ENCODE assay signal across 1 cellular context in the genomic region with DNA sequence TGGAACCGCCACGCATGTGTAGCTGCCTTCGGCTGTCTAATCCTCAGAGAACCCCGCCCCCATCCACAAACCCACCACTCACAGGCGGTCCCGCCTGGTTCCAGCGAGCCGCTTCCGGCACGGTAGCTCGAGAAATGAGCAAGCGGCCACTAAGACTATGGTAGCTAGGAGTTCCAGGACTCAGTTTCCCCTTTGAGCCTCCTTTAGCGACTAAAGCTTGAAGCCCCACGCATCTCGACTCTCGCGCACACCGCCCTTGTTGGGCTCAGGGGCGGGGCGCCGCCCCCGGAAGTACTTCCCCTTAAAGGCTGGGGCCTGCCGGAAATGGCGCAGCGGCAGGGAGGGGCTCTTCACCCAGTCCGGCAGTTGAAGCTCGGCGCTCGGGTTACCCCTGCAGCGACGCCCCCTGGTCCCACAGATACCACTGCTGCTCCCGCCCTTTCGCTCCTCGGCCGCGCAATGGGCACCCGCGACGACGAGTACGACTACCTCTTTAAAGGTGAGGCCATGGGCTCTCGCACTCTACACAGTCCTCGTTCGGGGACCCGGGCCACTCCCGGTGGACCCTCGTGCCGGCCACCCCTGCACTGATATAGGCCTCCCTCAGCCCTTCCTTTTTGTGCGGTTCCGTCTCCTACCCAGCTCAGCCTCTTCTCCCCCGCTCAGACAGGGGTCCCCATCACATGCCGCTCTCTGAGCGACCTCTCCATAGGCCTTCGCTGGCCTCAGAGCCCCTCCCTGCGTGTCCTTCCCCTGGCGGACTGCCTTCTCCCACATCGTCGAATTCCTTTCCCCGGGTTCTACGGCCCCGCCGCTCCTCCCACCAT.
TF ChIP-seq lines count a peak whose summit lies in the region.

A gene (plus strand): TSS at position 365 of the 827 bp plus-strand sequence. CDS start 95 bp downstream, at position 460.

TF ChIP-seq in HepG2, 621 proteins besides CTCF, POLR2A, EP300 and RAD21 (continued from another document and continues in another):
- TF ChIP-seq, protein P1, sequence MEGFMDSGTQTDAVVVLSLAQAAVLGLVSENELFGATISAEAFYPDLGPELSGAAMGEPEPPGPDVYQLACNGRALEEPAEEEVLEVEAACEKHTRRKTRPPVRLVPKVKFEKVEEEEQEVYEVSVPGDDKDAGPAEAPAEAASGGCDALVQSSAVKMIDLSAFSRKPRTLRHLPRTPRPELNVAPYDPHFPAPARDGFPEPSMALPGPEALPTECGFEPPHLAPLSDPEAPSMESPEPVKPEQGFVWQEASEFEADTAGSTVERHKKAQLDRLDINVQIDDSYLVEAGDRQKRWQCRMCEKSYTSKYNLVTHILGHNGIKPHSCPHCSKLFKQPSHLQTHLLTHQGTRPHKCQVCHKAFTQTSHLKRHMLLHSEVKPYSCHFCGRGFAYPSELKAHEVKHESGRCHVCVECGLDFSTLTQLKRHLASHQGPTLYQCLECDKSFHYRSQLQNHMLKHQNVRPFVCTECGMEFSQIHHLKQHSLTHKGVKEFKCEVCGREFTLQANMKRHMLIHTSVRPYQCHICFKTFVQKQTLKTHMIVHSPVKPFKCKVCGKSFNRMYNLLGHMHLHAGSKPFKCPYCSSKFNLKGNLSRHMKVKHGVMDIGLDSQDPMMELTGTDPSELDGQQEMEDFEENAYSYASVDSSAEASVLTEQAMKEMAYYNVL (CRISPR knock-in tag; IDR thresholded peaks at IDR 0.05; ENCODE audit: borderline replicate concordance): 0 out of 2 replicates have a peak, but pooled peaks have one; percentile 62
- no peak for TF ChIP-seq TP53 (CRISPR knock-in tag; conservative IDR thresholded peaks at IDR 0.05)
- TF ChIP-seq, protein P2, sequence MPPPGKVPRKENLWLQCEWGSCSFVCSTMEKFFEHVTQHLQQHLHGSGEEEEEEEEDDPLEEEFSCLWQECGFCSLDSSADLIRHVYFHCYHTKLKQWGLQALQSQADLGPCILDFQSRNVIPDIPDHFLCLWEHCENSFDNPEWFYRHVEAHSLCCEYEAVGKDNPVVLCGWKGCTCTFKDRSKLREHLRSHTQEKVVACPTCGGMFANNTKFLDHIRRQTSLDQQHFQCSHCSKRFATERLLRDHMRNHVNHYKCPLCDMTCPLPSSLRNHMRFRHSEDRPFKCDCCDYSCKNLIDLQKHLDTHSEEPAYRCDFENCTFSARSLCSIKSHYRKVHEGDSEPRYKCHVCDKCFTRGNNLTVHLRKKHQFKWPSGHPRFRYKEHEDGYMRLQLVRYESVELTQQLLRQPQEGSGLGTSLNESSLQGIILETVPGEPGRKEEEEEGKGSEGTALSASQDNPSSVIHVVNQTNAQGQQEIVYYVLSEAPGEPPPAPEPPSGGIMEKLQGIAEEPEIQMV (CRISPR knock-in tag; IDR thresholded peaks at IDR 0.05; ENCODE audit: low read depth): peak; percentile 27; the same call in 1 of the 2 replicates
- TF ChIP-seq, protein P3, sequence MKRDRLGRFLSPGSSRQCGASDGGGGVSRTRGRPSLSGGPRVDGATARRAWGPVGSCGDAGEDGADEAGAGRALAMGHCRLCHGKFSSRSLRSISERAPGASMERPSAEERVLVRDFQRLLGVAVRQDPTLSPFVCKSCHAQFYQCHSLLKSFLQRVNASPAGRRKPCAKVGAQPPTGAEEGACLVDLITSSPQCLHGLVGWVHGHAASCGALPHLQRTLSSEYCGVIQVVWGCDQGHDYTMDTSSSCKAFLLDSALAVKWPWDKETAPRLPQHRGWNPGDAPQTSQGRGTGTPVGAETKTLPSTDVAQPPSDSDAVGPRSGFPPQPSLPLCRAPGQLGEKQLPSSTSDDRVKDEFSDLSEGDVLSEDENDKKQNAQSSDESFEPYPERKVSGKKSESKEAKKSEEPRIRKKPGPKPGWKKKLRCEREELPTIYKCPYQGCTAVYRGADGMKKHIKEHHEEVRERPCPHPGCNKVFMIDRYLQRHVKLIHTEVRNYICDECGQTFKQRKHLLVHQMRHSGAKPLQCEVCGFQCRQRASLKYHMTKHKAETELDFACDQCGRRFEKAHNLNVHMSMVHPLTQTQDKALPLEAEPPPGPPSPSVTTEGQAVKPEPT (CRISPR knock-in tag; IDR thresholded peaks at IDR 0.05; ENCODE audit: low read depth): peak; percentile 67
- TF ChIP-seq SMARCC2 (IDR thresholded peaks at IDR 0.05): no peak
- TF ChIP-seq, protein P4, sequence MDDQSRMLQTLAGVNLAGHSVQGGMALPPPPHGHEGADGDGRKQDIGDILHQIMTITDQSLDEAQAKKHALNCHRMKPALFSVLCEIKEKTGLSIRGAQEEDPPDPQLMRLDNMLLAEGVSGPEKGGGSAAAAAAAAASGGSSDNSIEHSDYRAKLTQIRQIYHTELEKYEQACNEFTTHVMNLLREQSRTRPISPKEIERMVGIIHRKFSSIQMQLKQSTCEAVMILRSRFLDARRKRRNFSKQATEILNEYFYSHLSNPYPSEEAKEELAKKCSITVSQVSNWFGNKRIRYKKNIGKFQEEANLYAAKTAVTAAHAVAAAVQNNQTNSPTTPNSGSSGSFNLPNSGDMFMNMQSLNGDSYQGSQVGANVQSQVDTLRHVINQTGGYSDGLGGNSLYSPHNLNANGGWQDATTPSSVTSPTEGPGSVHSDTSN (CRISPR knock-in tag; IDR thresholded peaks at IDR 0.05; ENCODE audit: borderline replicate concordance): 0 out of 2 replicates have a peak, but pooled peaks have one; percentile 28
- TF ChIP-seq, protein P5, sequence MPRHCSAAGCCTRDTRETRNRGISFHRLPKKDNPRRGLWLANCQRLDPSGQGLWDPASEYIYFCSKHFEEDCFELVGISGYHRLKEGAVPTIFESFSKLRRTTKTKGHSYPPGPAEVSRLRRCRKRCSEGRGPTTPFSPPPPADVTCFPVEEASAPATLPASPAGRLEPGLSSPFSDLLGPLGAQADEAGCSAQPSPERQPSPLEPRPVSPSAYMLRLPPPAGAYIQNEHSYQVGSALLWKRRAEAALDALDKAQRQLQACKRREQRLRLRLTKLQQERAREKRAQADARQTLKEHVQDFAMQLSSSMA (CRISPR knock-in tag; IDR thresholded peaks at IDR 0.05): peak; percentile 69; the same call in 1 of the 2 replicates
- TF ChIP-seq KLF16 (CRISPR knock-in tag; IDR thresholded peaks at IDR 0.05): peak in 1 of 2 experiments; percentile 94; a peak in 2 of 4 replicates
- peak; percentile 67; the same call in 1 of the 3 replicates for TF ChIP-seq MXI1 (IDR thresholded peaks at IDR 0.05; ENCODE audit: borderline replicate concordance, low read depth, low read length)
- peak; percentile 73 for TF ChIP-seq CCAR2 (optimal IDR thresholded peaks at IDR 0.05; ENCODE audit: low read depth, low read length)
- TF ChIP-seq, protein P6, sequence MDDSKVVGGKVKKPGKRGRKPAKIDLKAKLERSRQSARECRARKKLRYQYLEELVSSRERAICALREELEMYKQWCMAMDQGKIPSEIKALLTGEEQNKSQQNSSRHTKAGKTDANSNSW (CRISPR knock-in tag; IDR thresholded peaks at IDR 0.05; ENCODE audit: borderline replicate concordance): no peak
- TF ChIP-seq ZNF737 (CRISPR knock-in tag; IDR thresholded peaks at IDR 0.05; ENCODE audit: borderline replicate concordance): no peak
- TF ChIP-seq ZSCAN20 (CRISPR knock-in tag; IDR thresholded peaks at IDR 0.05; ENCODE audit: borderline replicate concordance): peak; percentile 92; the same call in 1 of the 2 replicates
- 0 out of 2 replicates have a peak, but pooled peaks have one; percentile 34 for TF ChIP-seq ZNF652 (CRISPR knock-in tag; IDR thresholded peaks at IDR 0.05; ENCODE audit: borderline replicate concordance, low read depth)
- 0 out of 2 replicates have a peak, but pooled peaks have one; percentile 8 for TF ChIP-seq ZNF607 (CRISPR knock-in tag; IDR thresholded peaks at IDR 0.05; ENCODE audit: borderline replicate concordance)
- no peak for TF ChIP-seq EZH2 (conservative IDR thresholded peaks at IDR 0.05; ENCODE audit: low read depth, low read length)
- TF ChIP-seq, protein P7, sequence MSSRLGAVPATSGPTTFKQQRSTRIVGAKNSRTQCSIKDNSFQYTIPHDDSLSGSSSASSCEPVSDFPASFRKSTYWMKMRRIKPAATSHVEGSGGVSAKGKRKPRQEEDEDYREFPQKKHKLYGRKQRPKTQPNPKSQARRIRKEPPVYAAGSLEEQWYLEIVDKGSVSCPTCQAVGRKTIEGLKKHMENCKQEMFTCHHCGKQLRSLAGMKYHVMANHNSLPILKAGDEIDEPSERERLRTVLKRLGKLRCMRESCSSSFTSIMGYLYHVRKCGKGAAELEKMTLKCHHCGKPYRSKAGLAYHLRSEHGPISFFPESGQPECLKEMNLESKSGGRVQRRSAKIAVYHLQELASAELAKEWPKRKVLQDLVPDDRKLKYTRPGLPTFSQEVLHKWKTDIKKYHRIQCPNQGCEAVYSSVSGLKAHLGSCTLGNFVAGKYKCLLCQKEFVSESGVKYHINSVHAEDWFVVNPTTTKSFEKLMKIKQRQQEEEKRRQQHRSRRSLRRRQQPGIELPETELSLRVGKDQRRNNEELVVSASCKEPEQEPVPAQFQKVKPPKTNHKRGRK (CRISPR knock-in tag; IDR thresholded peaks at IDR 0.05): no peak
- TF ChIP-seq CHD2 (IDR thresholded peaks at IDR 0.05; ENCODE audit: low read depth, low read length): peak; percentile 63; the same call in 1 of the 2 replicates
- no peak; the same call in 1 of the 2 replicates for TF ChIP-seq RELA (CRISPR knock-in tag; IDR thresholded peaks at IDR 0.05)
- TF ChIP-seq ZNF883 (CRISPR knock-in tag; IDR thresholded peaks at IDR 0.05; ENCODE audit: not compliant biosample characterization): peak; percentile 33
- TF ChIP-seq, protein P8, sequence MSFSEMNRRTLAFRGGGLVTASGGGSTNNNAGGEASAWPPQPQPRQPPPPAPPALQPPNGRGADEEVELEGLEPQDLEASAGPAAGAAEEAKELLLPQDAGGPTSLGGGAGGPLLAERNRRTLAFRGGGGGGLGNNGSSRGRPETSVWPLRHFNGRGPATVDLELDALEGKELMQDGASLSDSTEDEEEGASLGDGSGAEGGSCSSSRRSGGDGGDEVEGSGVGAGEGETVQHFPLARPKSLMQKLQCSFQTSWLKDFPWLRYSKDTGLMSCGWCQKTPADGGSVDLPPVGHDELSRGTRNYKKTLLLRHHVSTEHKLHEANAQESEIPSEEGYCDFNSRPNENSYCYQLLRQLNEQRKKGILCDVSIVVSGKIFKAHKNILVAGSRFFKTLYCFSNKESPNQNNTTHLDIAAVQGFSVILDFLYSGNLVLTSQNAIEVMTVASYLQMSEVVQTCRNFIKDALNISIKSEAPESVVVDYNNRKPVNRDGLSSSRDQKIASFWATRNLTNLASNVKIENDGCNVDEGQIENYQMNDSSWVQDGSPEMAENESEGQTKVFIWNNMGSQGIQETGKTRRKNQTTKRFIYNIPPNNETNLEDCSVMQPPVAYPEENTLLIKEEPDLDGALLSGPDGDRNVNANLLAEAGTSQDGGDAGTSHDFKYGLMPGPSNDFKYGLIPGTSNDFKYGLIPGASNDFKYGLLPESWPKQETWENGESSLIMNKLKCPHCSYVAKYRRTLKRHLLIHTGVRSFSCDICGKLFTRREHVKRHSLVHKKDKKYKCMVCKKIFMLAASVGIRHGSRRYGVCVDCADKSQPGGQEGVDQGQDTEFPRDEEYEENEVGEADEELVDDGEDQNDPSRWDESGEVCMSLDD (CRISPR knock-in tag; IDR thresholded peaks at IDR 0.05; ENCODE audit: borderline replicate concordance): no peak
- TF ChIP-seq, protein P9, sequence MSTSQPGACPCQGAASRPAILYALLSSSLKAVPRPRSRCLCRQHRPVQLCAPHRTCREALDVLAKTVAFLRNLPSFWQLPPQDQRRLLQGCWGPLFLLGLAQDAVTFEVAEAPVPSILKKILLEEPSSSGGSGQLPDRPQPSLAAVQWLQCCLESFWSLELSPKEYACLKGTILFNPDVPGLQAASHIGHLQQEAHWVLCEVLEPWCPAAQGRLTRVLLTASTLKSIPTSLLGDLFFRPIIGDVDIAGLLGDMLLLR (CRISPR knock-in tag; IDR thresholded peaks at IDR 0.05): 0 out of 2 replicates have a peak, but pooled peaks have one; percentile 67
- peak; percentile 96 for TF ChIP-seq RBM22 (optimal IDR thresholded peaks at IDR 0.05; ENCODE audit: low read length)
- TF ChIP-seq SIN3A (IDR thresholded peaks at IDR 0.05; ENCODE audit: borderline replicate concordance, low read depth, low read length): peak; percentile 82; the same call in 1 of the 2 replicates
- peak; percentile 75; the same call in 1 of the 2 replicates for TF ChIP-seq SRF (IDR thresholded peaks at IDR 0.05; ENCODE audit: low read depth, low read length)
- TF ChIP-seq, protein P10, sequence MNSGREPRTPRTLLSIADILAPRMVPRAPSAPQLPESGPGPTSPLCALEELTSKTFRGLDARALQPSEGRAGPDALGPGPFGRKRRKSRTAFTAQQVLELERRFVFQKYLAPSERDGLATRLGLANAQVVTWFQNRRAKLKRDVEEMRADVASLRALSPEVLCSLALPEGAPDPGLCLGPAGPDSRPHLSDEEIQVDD (CRISPR knock-in tag; IDR thresholded peaks at IDR 0.05; ENCODE audit: borderline replicate concordance): no peak
- TF ChIP-seq ZNF232 (CRISPR knock-in tag; IDR thresholded peaks at IDR 0.05; ENCODE audit: borderline replicate concordance): peak; percentile 72
- no peak for TF ChIP-seq KLF13 (CRISPR knock-in tag; IDR thresholded peaks at IDR 0.05)
